Comparison of ENCODE assay signal across 12 cellular contexts in genomic region chr10:119197921-119198320, GRCh38. TPM values are rescaled to one million over a fixed set of nuclear protein-coding genes. Genes with fewer than 3 reads are reported as not detected.
DNase-seq lines count a peak whose midpoint lies in the region; ATAC-seq and TF ChIP-seq lines count a peak whose summit lies in the region.
"Had no signal": no experiment of that assay in that cellular context is flagged by ENCODE, and none has a peak within 500 bp of the region (broad histone marks: within the 10 kb centered on the region; RNA-seq: fewer than 3 reads in every experiment).

No MANE protein-coding gene starts in this region.

- H3K27ac ChIP-seq in effector memory CD4-positive, alpha-beta T cell (ENCODE audit: insufficient read depth, low read length, poor library complexity, severe bottlenecking), result no peak overlapping the region
- H3K27ac ChIP-seq: right lobe of liver, uterus had no signal

- H3K27me3 ChIP-seq in BJ (ENCODE audit: control insufficient read depth, insufficient read depth, low read length), result no peaks in the 10 kb centered on the region
- H3K27me3 ChIP-seq in effector memory CD4-positive, alpha-beta T cell (replicated peaks; ENCODE audit: control insufficient read depth, insufficient read depth, low read length, poor library complexity, severe bottlenecking), result no peaks in the 10 kb centered on the region
- H3K27me3 ChIP-seq: right lobe of liver, uterus had no signal

- H3K36me3 ChIP-seq in BJ (ENCODE audit: control insufficient read depth, insufficient read depth, low read length), result no peaks in the 10 kb centered on the region
- H3K36me3 ChIP-seq in effector memory CD4-positive, alpha-beta T cell (ENCODE audit: control insufficient read depth, insufficient read depth, low read length), result no peaks in the 10 kb centered on the region
- H3K36me3 ChIP-seq: right lobe of liver, uterus had no signal

- CTCF ChIA-PET in BJ (lab: Yijun Ruan, JAX), result interaction anchor here (0.6 to 8.6 kb wide), 23 partner anchors 8 to 1512 kb away, joined by 3 to 143 read pairs (median 7); partner anchors contain the start of genes GRK5 and RGS10

- no peaks in the 10 kb centered on the region for H3K9me3 ChIP-seq in effector memory CD4-positive, alpha-beta T cell (ENCODE audit: control insufficient read depth, low read length)
- H3K9me3 ChIP-seq: right lobe of liver, uterus had no signal

- intact Hi-C loops in activated T-helper 2 cell treated with anti-CD3 and anti-CD28 coated beads, Interferon-gamma antibody, Interleukin-2, Interleukin-4, amounts not matched to agents 10 μg/mL and 5 μg/mL and 100 μg/mL, durations not matched to agents 14 hours and 24 hours and 36 hours (cut with micrococcal nuclease), result loop anchor here (1.0 to 2.0 kb wide), 2 partner anchors 20 to 247 kb away; partner anchors contain the start of gene PRDX3

- no peaks in the 10 kb centered on the region for H3K4me1 ChIP-seq in effector memory CD4-positive, alpha-beta T cell (ENCODE audit: control insufficient read depth, insufficient read depth, low read length, poor library complexity, severe bottlenecking)
- H3K4me1 ChIP-seq: right lobe of liver, uterus had no signal

- H3K4me3 ChIP-seq in BJ (ENCODE audit: low read depth, low read length) (no peak overlapping the region), foreskin fibroblast (ENCODE audit: low read depth in 1 of 2, low read length in 2 of 2) (no peak overlapping the region)
- H3K4me3 ChIP-seq in effector memory CD4-positive, alpha-beta T cell (ENCODE audit: insufficient read depth, low read depth, low read length, poor library complexity, severe bottlenecking), result no peak overlapping the region
- H3K4me3 ChIP-seq: right lobe of liver, uterus had no signal

- no peak for ATAC-seq in GM21619 (IDR thresholded peaks at IDR 0.05; ENCODE audit: unreplicated experiment)
- no peak for ATAC-seq in stimulated activated memory B cell treated with anti-CD40 and anti-IgM and Interleukin-4, amounts not matched to agents 10 μg/mL and 1 μg/mL and 100 μg/mL, for 72 hours

- H3K27ac Mint-ChIP-seq in HFFc6, result peak overlapping the region; percentile 62
- H3K27ac Mint-ChIP-seq in activated T-helper 2 cell treated with anti-CD3 and anti-CD28 coated beads, Interferon-gamma antibody, Interleukin-2, Interleukin-4, amounts not matched to agents 10 μg/mL and 5 μg/mL and 100 μg/mL, durations not matched to agents 14 hours and 24 hours and 36 hours, result peak overlapping the region; percentile 26
- no peak overlapping the region for H3K27ac Mint-ChIP-seq in stimulated activated memory B cell treated with anti-CD40 and anti-IgM and Interleukin-4, amounts not matched to agents 10 μg/mL and 1 μg/mL and 100 μg/mL, for 72 hours

- POLR2A ChIA-PET in BJ (lab: Charles Lee), result interaction anchor here (0.6 to 0.7 kb wide), 2 partner anchors 86 to 173 kb away, joined by 3 read pairs; no protein-coding TSS in a partner anchor

- no peak overlapping the region; the same call in 1 of the 2 replicates for H3K4me3 Mint-ChIP-seq in HFFc6
- H3K4me3 Mint-ChIP-seq in activated T-helper 2 cell treated with anti-CD3 and anti-CD28 coated beads, Interferon-gamma antibody, Interleukin-2, Interleukin-4, amounts not matched to agents 10 μg/mL and 5 μg/mL and 100 μg/mL, durations not matched to agents 14 hours and 24 hours and 36 hours (ENCODE audit: low read depth), result no peak overlapping the region
- no peak overlapping the region for H3K4me3 Mint-ChIP-seq in stimulated activated memory B cell treated with anti-CD40 and anti-IgM and Interleukin-4, amounts not matched to agents 10 μg/mL and 1 μg/mL and 100 μg/mL, for 72 hours
- H3K4me3 Mint-ChIP-seq: H9 had no signal

- peaks cover 26% of the 10 kb centered on the region for H3K4me1 Mint-ChIP-seq in HFFc6 (ENCODE audit: low read depth)
- H3K4me1 Mint-ChIP-seq in activated T-helper 2 cell treated with anti-CD3 and anti-CD28 coated beads, Interferon-gamma antibody, Interleukin-2, Interleukin-4, amounts not matched to agents 10 μg/mL and 5 μg/mL and 100 μg/mL, durations not matched to agents 14 hours and 24 hours and 36 hours (ENCODE audit: low read depth), result peaks cover 31% of the 10 kb centered on the region
- peaks cover 14% of the 10 kb centered on the region for H3K4me1 Mint-ChIP-seq in stimulated activated memory B cell treated with anti-CD40 and anti-IgM and Interleukin-4, amounts not matched to agents 10 μg/mL and 1 μg/mL and 100 μg/mL, for 72 hours

- H3K27me3 Mint-ChIP-seq in HFFc6 (ENCODE audit: insufficient read depth), result peaks cover 11% of the 10 kb centered on the region
- no peaks in the 10 kb centered on the region for H3K27me3 Mint-ChIP-seq in activated T-helper 2 cell treated with anti-CD3 and anti-CD28 coated beads, Interferon-gamma antibody, Interleukin-2, Interleukin-4, amounts not matched to agents 10 μg/mL and 5 μg/mL and 100 μg/mL, durations not matched to agents 14 hours and 24 hours and 36 hours (ENCODE audit: low read depth)
- peaks cover 15% of the 10 kb centered on the region for H3K27me3 Mint-ChIP-seq in stimulated activated memory B cell treated with anti-CD40 and anti-IgM and Interleukin-4, amounts not matched to agents 10 μg/mL and 1 μg/mL and 100 μg/mL, for 72 hours

- DNase-seq in BJ (ENCODE audit: low read depth) (peak; percentile 95), HFFc6 (peak; percentile 73), foreskin fibroblast (peak; percentile 79 to 92)
- DNase-seq in activated T-helper 2 cell treated with anti-CD3 and anti-CD28 coated beads, Interferon-gamma antibody, Interleukin-2, Interleukin-4, amounts not matched to agents 10 μg/mL and 5 μg/mL and 100 μg/mL, durations not matched to agents 14 hours and 24 hours and 36 hours (ENCODE audit: low spot score), result no peak
- no peak for DNase-seq in stimulated activated naive CD4-positive, alpha-beta T cell (lab: John Stamatoyannopoulos, UW)
- no peak for DNase-seq in effector memory CD4-positive, alpha-beta T cell
- DNase-seq: NCI-H526, right lobe of liver, uterus had no signal

- H3K36me3 Mint-ChIP-seq in HFFc6 (ENCODE audit: low read depth), result no peaks in the 10 kb centered on the region
- H3K36me3 Mint-ChIP-seq in activated T-helper 2 cell treated with anti-CD3 and anti-CD28 coated beads, Interferon-gamma antibody, Interleukin-2, Interleukin-4, amounts not matched to agents 10 μg/mL and 5 μg/mL and 100 μg/mL, durations not matched to agents 14 hours and 24 hours and 36 hours (ENCODE audit: low read depth), result no peaks in the 10 kb centered on the region
- no peaks in the 10 kb centered on the region for H3K36me3 Mint-ChIP-seq in stimulated activated memory B cell treated with anti-CD40 and anti-IgM and Interleukin-4, amounts not matched to agents 10 μg/mL and 1 μg/mL and 100 μg/mL, for 72 hours

- TF ChIP-seq CTCF in BJ (IDR thresholded peaks at IDR 0.05; ENCODE audit: insufficient read depth, low read depth, low read length), result no peak
- no peak for TF ChIP-seq CTCF in HFFc6 (IDR thresholded peaks at IDR 0.05)
- no peak for TF ChIP-seq CTCF in foreskin fibroblast (IDR thresholded peaks at IDR 0.05; ENCODE audit: low read depth, low read length)

- H3K9me3 Mint-ChIP-seq in HFFc6, result no peaks in the 10 kb centered on the region
- no peaks in the 10 kb centered on the region for H3K9me3 Mint-ChIP-seq in activated T-helper 2 cell treated with anti-CD3 and anti-CD28 coated beads, Interferon-gamma antibody, Interleukin-2, Interleukin-4, amounts not matched to agents 10 μg/mL and 5 μg/mL and 100 μg/mL, durations not matched to agents 14 hours and 24 hours and 36 hours
- H3K9me3 Mint-ChIP-seq in stimulated activated memory B cell treated with anti-CD40 and anti-IgM and Interleukin-4, amounts not matched to agents 10 μg/mL and 1 μg/mL and 100 μg/mL, for 72 hours, result no peaks in the 10 kb centered on the region
- H3K9me3 Mint-ChIP-seq: H9 had no signal

RNA-seq across cellular contexts. Expression of gene GRK5, which starts 9.4 kb away (rescaled TPM):
- polyA plus RNA-seq in BJ (2011; rRNA removed), result 14.7 and 20.8 TPM in 2 replicates
- polyA minus RNA-seq in BJ (2011; rRNA and poly(A)+ RNA removed), result 7.6 and 8.3 TPM in 2 replicates
- total RNA-seq in HFFc6 (2021; fragmentation: NEBNext Ultra II Directional; extraction: Animal tissue kit (Norgen Biotek cat#: 25700)), result 10 to 100 TPM in 4 of 6 experiments, 1 to 10 TPM in 2; 9.7 to 16.8 (median 15.9) TPM
- total RNA-seq in activated T-helper 2 cell treated with anti-CD3 and anti-CD28 coated beads, Interferon-gamma antibody, Interleukin-2, Interleukin-4, amounts not matched to agents 10 μg/mL and 5 μg/mL and 100 μg/mL, durations not matched to agents 14 hours and 24 hours and 36 hours, result 24.4 and 24.7 TPM in 2 replicates

RNA-seq across cellular contexts. Expression of gene PRDX3, which starts 19.3 kb away (rescaled TPM):
- 280 and 336 TPM in 2 replicates for polyA plus RNA-seq in BJ (2011; rRNA removed)
- polyA minus RNA-seq in BJ (2011; rRNA and poly(A)+ RNA removed), result 57.8 and 109 TPM in 2 replicates
- 100 to 1,000 TPM; 156 to 183 (median 171) TPM for total RNA-seq in HFFc6 (2021; fragmentation: NEBNext Ultra II Directional; extraction: Animal tissue kit (Norgen Biotek cat#: 25700))
- 177 and 182 TPM in 2 replicates for total RNA-seq in activated T-helper 2 cell treated with anti-CD3 and anti-CD28 coated beads, Interferon-gamma antibody, Interleukin-2, Interleukin-4, amounts not matched to agents 10 μg/mL and 5 μg/mL and 100 μg/mL, durations not matched to agents 14 hours and 24 hours and 36 hours

RNA-seq across cellular contexts. Expression of gene SFXN4, which starts 32.4 kb away (rescaled TPM):
- polyA plus RNA-seq in BJ (2011; rRNA removed), result 9.6 and 15.8 TPM in 2 replicates
- polyA minus RNA-seq in BJ (2011; rRNA and poly(A)+ RNA removed), result 5.4 and 5.9 TPM in 2 replicates
- total RNA-seq in HFFc6 (2021; fragmentation: NEBNext Ultra II Directional; extraction: Animal tissue kit (Norgen Biotek cat#: 25700)), result 10 to 100 TPM; 10.9 to 18.5 (median 14.2) TPM
- 43.5 and 44.8 TPM in 2 replicates for total RNA-seq in activated T-helper 2 cell treated with anti-CD3 and anti-CD28 coated beads, Interferon-gamma antibody, Interleukin-2, Interleukin-4, amounts not matched to agents 10 μg/mL and 5 μg/mL and 100 μg/mL, durations not matched to agents 14 hours and 24 hours and 36 hours

Comparison
In these comparisons a context has a peak if more than half of its experiments do, and no peak if none do; other contexts are left out.
1. DNase-seq: peak in BJ (single experiment), HFFc6 (single experiment) and foreskin fibroblast (2 of 2); none in activated T-helper 2 cell treated with anti-CD3 and anti-CD28 coated beads, Interferon-gamma antibody, Interleukin-2, Interleukin-4, amounts not matched to agents 10 μg/mL and 5 μg/mL and 100 μg/mL, durations not matched to agents 14 hours and 24 hours and 36 hours (single experiment), stimulated activated naive CD4-positive, alpha-beta T cell (0 of 6) and effector memory CD4-positive, alpha-beta T cell (0 of 3).